Comparison of ENCODE assay signal across 27 cellular contexts in the genomic region with DNA sequence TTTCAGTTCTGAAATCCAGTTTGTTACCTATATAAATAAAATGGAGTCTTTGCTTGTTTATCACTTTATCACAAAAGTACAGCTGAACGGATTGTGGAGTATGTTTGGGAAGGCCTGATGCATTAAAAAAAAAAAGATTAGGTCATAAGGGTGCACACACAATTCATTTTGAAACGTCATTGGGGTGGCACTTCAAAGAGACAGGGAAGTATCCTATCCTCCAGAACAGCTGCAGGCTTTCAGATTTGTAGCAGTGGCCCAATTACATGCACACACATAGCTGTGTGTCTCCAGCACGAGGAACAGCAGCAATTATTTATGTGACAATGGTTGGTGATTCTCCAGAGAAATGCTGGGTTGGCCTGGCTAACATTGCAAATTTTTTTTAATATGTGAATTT. TPM values are rescaled to one million over a fixed set of nuclear protein-coding genes. Genes with fewer than 3 reads are reported as not detected.
DNase-seq lines count a peak whose midpoint lies in the region; ATAC-seq and TF ChIP-seq lines count a peak whose summit lies in the region.
"Had no signal": no experiment of that assay in that cellular context is flagged by ENCODE, and none has a peak within 500 bp of the region (broad histone marks: within the 10 kb centered on the region; RNA-seq: fewer than 3 reads in every experiment).

No MANE protein-coding gene starts in this region.

- POLR2A ChIA-PET in HEK293 (lab: Yijun Ruan, JAX): no interaction called here
- POLR2A ChIA-PET in activated CD4-positive, alpha-beta memory T cell treated with anti-CD3 and anti-CD28 coated beads, Interleukin-2, amount 10 ng/mL, durations not matched to agents 7 days and 5 days (lab: Charles Lee): no interaction called here

- intact Hi-C loops in lower lobe of right lung (cut with DNase I): no loop called here

- H3K4me1 Mint-ChIP-seq in nephron: peaks cover 9% of the 10 kb centered on the region
- H3K4me1 Mint-ChIP-seq in activated CD4-positive, alpha-beta memory T cell treated with anti-CD3 and anti-CD28 coated beads, Interleukin-2, amount 10 ng/mL, durations not matched to agents 7 days and 5 days: no peaks in the 10 kb centered on the region
- H3K4me1 Mint-ChIP-seq: activated CD4-positive, alpha-beta T cell treated with anti-CD3 and anti-CD28 coated beads, Interleukin-2, amount 10 ng/mL, durations not matched to agents 7 days and 5 days; activated CD8-positive, alpha-beta memory T cell treated with anti-CD3 and anti-CD28 coated beads, Interleukin-2, amount 10 ng/mL, durations not matched to agents 7 days and 5 days; activated naive CD4-positive, alpha-beta T cell treated with anti-CD3 and anti-CD28 coated beads, Interleukin-2, amount 10 ng/mL, durations not matched to agents 7 days and 5 days had no signal

- H3K36me3 ChIP-seq in BLaER1 treated with 17β-estradiol and CSF1 and Interleukin-3, amounts not matched to agents 10 nM and 100 nM: no peaks in the 10 kb centered on the region
- no peaks in the 10 kb centered on the region for H3K36me3 ChIP-seq in HEK293 (ENCODE audit: control insufficient read depth in 2 of 2, insufficient read depth in 1 of 2, low read length in 2 of 2)
- no peaks in the 10 kb centered on the region for H3K36me3 ChIP-seq in lower lobe of right lung
- H3K36me3 ChIP-seq: breast epithelium, ovary had no signal

- H3K27me3 Mint-ChIP-seq in nephron (ENCODE audit: low read depth): no peaks in the 10 kb centered on the region
- H3K27me3 Mint-ChIP-seq in activated CD4-positive, alpha-beta memory T cell treated with anti-CD3 and anti-CD28 coated beads, Interleukin-2, amount 10 ng/mL, durations not matched to agents 7 days and 5 days: peaks cover 8% of the 10 kb centered on the region
- H3K27me3 Mint-ChIP-seq: activated naive CD4-positive, alpha-beta T cell treated with anti-CD3 and anti-CD28 coated beads, Interleukin-2, amount 10 ng/mL, durations not matched to agents 7 days and 5 days; CD4-positive, alpha-beta T cell had no signal

- H3K4me2 ChIP-seq in BLaER1 treated with 17β-estradiol and CSF1 and Interleukin-3, amounts not matched to agents 10 nM and 100 nM: peak overlapping the region; percentile 23 to 73 (median 51); a peak in 19 of 22 replicates

- CTCF ChIA-PET in HEK293 (lab: Yijun Ruan, JAX): no interaction called here
- CTCF ChIA-PET in activated CD4-positive, alpha-beta memory T cell treated with anti-CD3 and anti-CD28 coated beads, Interleukin-2, amount 10 ng/mL, durations not matched to agents 7 days and 5 days (lab: Charles Lee): no interaction called here

- DNase-seq in SK-N-DZ (ENCODE audit: low spot score) (peak; percentile 11), lower lobe of right lung (no peak)
- DNase-seq in activated CD4-positive, alpha-beta memory T cell treated with anti-CD3 and anti-CD28 coated beads, Interleukin-2, amount 10 ng/mL, durations not matched to agents 7 days and 5 days: no peak
- no peak for DNase-seq in activated effector memory CD4-positive, alpha-beta T cell treated with anti-CD3 and anti-CD28 coated beads, Interleukin-2, amount 50 U/mL, for 16 hours
- DNase-seq: activated CD4-positive, alpha-beta T cell treated with anti-CD3 and anti-CD28 coated beads, Interleukin-2, amount 10 ng/mL, durations not matched to agents 7 days and 5 days; activated CD8-positive, alpha-beta memory T cell treated with anti-CD3 and anti-CD28 coated beads, Interleukin-2, amount 10 ng/mL, durations not matched to agents 7 days and 5 days; activated naive CD4-positive, alpha-beta T cell treated with anti-CD3 and anti-CD28 coated beads, Interleukin-2, amount 10 ng/mL, durations not matched to agents 7 days and 5 days; amniotic stem cell; CD4-positive, alpha-beta T cell; effector CD8-positive, alpha-beta T cell; KG1; left cardiac atrium; mesendoderm; naive B cell; NCI-H1694; NCI-H345; NK-92 treated with Interleukin-12 subunit alpha and Interleukin-12 subunit beta, amount 100 ng/mL, for 24 hours; ovary; right cardiac atrium; stimulated activated naive CD8-positive, alpha-beta T cell treated with anti-CD3 and anti-CD28 coated beads, Interleukin-15, Interleukin-2, amounts not matched to agents 100 U/mL and 50 U/mL, for 24 hours; T-helper 2 cell had no signal

- H3K4me1 ChIP-seq in BLaER1 treated with 17β-estradiol and CSF1 and Interleukin-3, amounts not matched to agents 10 nM and 100 nM: peaks cover 12 to 20% (median 15%) of the 10 kb centered on the region in 10 experiments; a peak in 19 of 20 replicates
- H3K4me1 ChIP-seq in HEK293 (ENCODE audit: control insufficient read depth, insufficient read depth, low read length) (no peaks in the 10 kb centered on the region), lower lobe of right lung (no peaks in the 10 kb centered on the region)
- H3K4me1 ChIP-seq: breast epithelium had no signal

- peak overlapping the region in 3 of 11 experiments; percentile 6 to 29 (median 16); a peak in 3 of 22 replicates for H3K27ac ChIP-seq in BLaER1 treated with 17β-estradiol and CSF1 and Interleukin-3, amounts not matched to agents 10 nM and 100 nM
- H3K27ac ChIP-seq in HEK293 (ENCODE audit: extremely low read depth, low read depth, low read length) (no peak overlapping the region), lower lobe of right lung (no peak overlapping the region)
- H3K27ac ChIP-seq: breast epithelium, ovary, SK-N-MC had no signal

- H3K9me3 Mint-ChIP-seq in nephron: no peaks in the 10 kb centered on the region
- no peaks in the 10 kb centered on the region for H3K9me3 Mint-ChIP-seq in activated CD4-positive, alpha-beta memory T cell treated with anti-CD3 and anti-CD28 coated beads, Interleukin-2, amount 10 ng/mL, durations not matched to agents 7 days and 5 days
- H3K9me3 Mint-ChIP-seq: activated CD4-positive, alpha-beta T cell treated with anti-CD3 and anti-CD28 coated beads, Interleukin-2, amount 10 ng/mL, durations not matched to agents 7 days and 5 days; activated naive CD4-positive, alpha-beta T cell treated with anti-CD3 and anti-CD28 coated beads, Interleukin-2, amount 10 ng/mL, durations not matched to agents 7 days and 5 days; CD4-positive, alpha-beta T cell had no signal

- 0 out of 22 replicates have a peak overlapping the region, but pooled peaks of 1 of the 11 experiments have one; percentile 19 for H3K9ac ChIP-seq in BLaER1 treated with 17β-estradiol and CSF1 and Interleukin-3, amounts not matched to agents 10 nM and 100 nM

- H3K9me3 ChIP-seq in BLaER1 treated with 17β-estradiol and CSF1 and Interleukin-3, amounts not matched to agents 10 nM and 100 nM (replicated peaks in 1 of 11): no peaks in the 10 kb centered on the region
- H3K9me3 ChIP-seq in HEK293 (ENCODE audit: control insufficient read depth, insufficient read depth, low read depth, low read length) (no peaks in the 10 kb centered on the region), lower lobe of right lung (no peaks in the 10 kb centered on the region)
- H3K9me3 ChIP-seq: breast epithelium, ovary had no signal

- TF ChIP-seq CTCF in HEK293 (tag by site-specific recombination; IDR thresholded peaks at IDR 0.05) (no peak), nephron (IDR thresholded peaks at IDR 0.05; ENCODE audit: unreplicated experiment in 3 of 3) (no peak), lower lobe of right lung (IDR thresholded peaks at IDR 0.05) (no peak)

- H3K27me3 ChIP-seq in BLaER1 treated with 17β-estradiol and CSF1 and Interleukin-3, amounts not matched to agents 10 nM and 100 nM: no peaks in the 10 kb centered on the region
- no peaks in the 10 kb centered on the region for H3K27me3 ChIP-seq in lower lobe of right lung (ENCODE audit: low read depth)
- H3K27me3 ChIP-seq: breast epithelium, ovary had no signal

- H3K36me3 Mint-ChIP-seq in nephron (ENCODE audit: low read depth): no peaks in the 10 kb centered on the region
- H3K36me3 Mint-ChIP-seq in activated CD4-positive, alpha-beta memory T cell treated with anti-CD3 and anti-CD28 coated beads, Interleukin-2, amount 10 ng/mL, durations not matched to agents 7 days and 5 days (ENCODE audit: low read depth): no peaks in the 10 kb centered on the region
- H3K36me3 Mint-ChIP-seq: activated CD8-positive, alpha-beta memory T cell treated with anti-CD3 and anti-CD28 coated beads, Interleukin-2, amount 10 ng/mL, durations not matched to agents 7 days and 5 days; activated naive CD4-positive, alpha-beta T cell treated with anti-CD3 and anti-CD28 coated beads, Interleukin-2, amount 10 ng/mL, durations not matched to agents 7 days and 5 days; naive B cell had no signal

- no peak overlapping the region for H3K4me3 ChIP-seq in BLaER1 treated with 17β-estradiol and CSF1 and Interleukin-3, amounts not matched to agents 10 nM and 100 nM
- H3K4me3 ChIP-seq in HEK293 (ENCODE audit: low read depth, low read length): no peak overlapping the region
- no peak overlapping the region for H3K4me3 ChIP-seq in lower lobe of right lung
- H3K4me3 ChIP-seq: breast epithelium, ovary, SK-N-MC had no signal

- peak overlapping the region; percentile 49 to 84 (median 52) for H3K27ac Mint-ChIP-seq in nephron
- H3K27ac Mint-ChIP-seq in activated CD4-positive, alpha-beta memory T cell treated with anti-CD3 and anti-CD28 coated beads, Interleukin-2, amount 10 ng/mL, durations not matched to agents 7 days and 5 days: no peak overlapping the region
- H3K27ac Mint-ChIP-seq: activated CD4-positive, alpha-beta T cell treated with anti-CD3 and anti-CD28 coated beads, Interleukin-2, amount 10 ng/mL, durations not matched to agents 7 days and 5 days; activated CD8-positive, alpha-beta memory T cell treated with anti-CD3 and anti-CD28 coated beads, Interleukin-2, amount 10 ng/mL, durations not matched to agents 7 days and 5 days; activated naive CD4-positive, alpha-beta T cell treated with anti-CD3 and anti-CD28 coated beads, Interleukin-2, amount 10 ng/mL, durations not matched to agents 7 days and 5 days; CD4-positive, alpha-beta T cell; naive B cell had no signal

- H4K20me1 ChIP-seq in BLaER1 treated with 17β-estradiol and CSF1 and Interleukin-3, amounts not matched to agents 10 nM and 100 nM: no peaks in the 10 kb centered on the region

- H3K4me3 Mint-ChIP-seq in nephron: no peak overlapping the region
- no peak overlapping the region for H3K4me3 Mint-ChIP-seq in activated CD4-positive, alpha-beta memory T cell treated with anti-CD3 and anti-CD28 coated beads, Interleukin-2, amount 10 ng/mL, durations not matched to agents 7 days and 5 days
- H3K4me3 Mint-ChIP-seq: activated CD4-positive, alpha-beta T cell treated with anti-CD3 and anti-CD28 coated beads, Interleukin-2, amount 10 ng/mL, durations not matched to agents 7 days and 5 days; activated CD8-positive, alpha-beta memory T cell treated with anti-CD3 and anti-CD28 coated beads, Interleukin-2, amount 10 ng/mL, durations not matched to agents 7 days and 5 days; activated naive CD4-positive, alpha-beta T cell treated with anti-CD3 and anti-CD28 coated beads, Interleukin-2, amount 10 ng/mL, durations not matched to agents 7 days and 5 days; CD4-positive, alpha-beta T cell; naive B cell had no signal

- ATAC-seq in HG03135 (IDR thresholded peaks at IDR 0.05; ENCODE audit: unreplicated experiment) (no peak), lower lobe of right lung (no peak)
- ATAC-seq: activated CD8-positive, alpha-beta memory T cell treated with anti-CD3 and anti-CD28 coated beads, Interleukin-2, amount 10 ng/mL, durations not matched to agents 7 days and 5 days; left cardiac atrium; right cardiac atrium; stimulated activated naive CD8-positive, alpha-beta T cell treated with anti-CD3 and anti-CD28 coated beads, Interleukin-15, Interleukin-2, amounts not matched to agents 100 U/mL and 50 U/mL, for 24 hours had no signal

RNA-seq across cellular contexts. Expression of gene FER, which starts 46.8 kb away (rescaled TPM):
- polyA plus RNA-seq in SK-N-DZ (2014; cell fraction: cytosol; rRNA removed): 5.1 and 11.1 TPM in 2 replicates
- 10.4 and 14.3 TPM in 2 replicates for polyA plus RNA-seq in SK-N-DZ (2014; cell fraction: nucleus; rRNA removed)
- total RNA-seq in lower lobe of right lung: 35.3 TPM
- total RNA-seq in activated CD4-positive, alpha-beta memory T cell treated with anti-CD3 and anti-CD28 coated beads, Interleukin-2, amount 10 ng/mL, durations not matched to agents 7 days and 5 days: 1 to 10 TPM; 6.0 to 7.8 TPM
